Comparison of ENCODE assay signal across 8 cellular contexts in genomic region chr16:89561195-89562026, GRCh38. TPM values are rescaled to one million over a fixed set of nuclear protein-coding genes. Genes with fewer than 3 reads are reported as not detected.
DNase-seq lines count a peak whose midpoint lies in the region; ATAC-seq and TF ChIP-seq lines count a peak whose summit lies in the region.

No MANE protein-coding gene starts in this region.

- no peak for ATAC-seq in right lobe of liver
- ATAC-seq in HG02642 (IDR thresholded peaks at IDR 0.05; ENCODE audit: poor library complexity, unreplicated experiment): no peak

- TF ChIP-seq EP300 in transverse colon (IDR thresholded peaks at IDR 0.05; ENCODE audit: low read depth): no peak

- intact Hi-C loops in ascending aorta (cut with DNase I): loop anchor here (2.0 kb wide), 1 partner anchor 95 kb away; the partner anchor contains the start of genes CHMP1A and SPATA33
- intact Hi-C loops in right lobe of liver (cut with DNase I): no loop called here
- intact Hi-C loops in transverse colon (cut with DNase I; ENCODE audit: low total_unique reads): no loop called here

- peak; percentile 33 for DNase-seq in activated naive CD4-positive, alpha-beta T cell treated with Interleukin-2 at 50 U/mL for 16 hours
- no peak for DNase-seq in activated naive CD4-positive, alpha-beta T cell treated with anti-CD3 and anti-CD28 coated beads, Interleukin-2, amount 50 U/mL, for 16 hours
- DNase-seq in ascending aorta (ENCODE audit: low spot score in 2 of 2) (no peak), right lobe of liver (no peak), transverse colon (no peak), NCI-H1092 (lab: John Stamatoyannopoulos, UW) (no peak), middle frontal gyrus (ENCODE audit: extremely low spot score, low spot score) (no peak)

- H3K4me3 ChIP-seq in ascending aorta (peak overlapping the region; percentile 66 to 74), right lobe of liver (peak overlapping the region; percentile 86 to 93 (median 87)), transverse colon (peak overlapping the region; percentile 47 to 93 (median 66))

- H3K9me3 ChIP-seq in ascending aorta (no peaks in the 10 kb centered on the region), right lobe of liver (no peaks in the 10 kb centered on the region), transverse colon (no peaks in the 10 kb centered on the region)

- TF ChIP-seq POLR2A in right lobe of liver (IDR thresholded peaks at IDR 0.05) (no peak), transverse colon (IDR thresholded peaks at IDR 0.05) (no peak)

- H3K27ac ChIP-seq in ascending aorta (peak overlapping the region; percentile 95 to 96), right lobe of liver (peak overlapping the region; percentile 90 to 97 (median 94)), transverse colon (peak overlapping the region; percentile 95 to 99 (median 98))

- H3K4me1 ChIP-seq in ascending aorta: peaks cover 20 to 23% of the 10 kb centered on the region in 2 donors
- H3K4me1 ChIP-seq in right lobe of liver: peaks cover 0 to 41% (median 18%) of the 10 kb centered on the region in 4 donors
- H3K4me1 ChIP-seq in transverse colon: peaks cover 37 to 71% (median 53%) of the 10 kb centered on the region in 4 donors

- 17% methylated on average over 16 of the region's 55 CpGs for WGBS in right lobe of liver (ENCODE audit: insufficient coverage, low coverage, low lambda C conversion rate, missing lambda C conversion rate)
- WGBS in transverse colon (ENCODE audit: low coverage in 1 of 2), 2 donors: 4 to 27% methylated on average over 3 to 47 of the region's 55 CpGs

- no peak for TF ChIP-seq CTCF in ascending aorta (IDR thresholded peaks at IDR 0.05)
- no peak for TF ChIP-seq CTCF in right lobe of liver (IDR thresholded peaks at IDR 0.05)
- no peak for TF ChIP-seq CTCF in transverse colon (IDR thresholded peaks at IDR 0.05)

- H3K36me3 ChIP-seq in ascending aorta (peaks cover 37 to 38% of the 10 kb centered on the region in 2 donors), right lobe of liver (peaks cover 16 to 34% (median 27%) of the 10 kb centered on the region in 4 donors), transverse colon (peaks cover 0 to 23% (median 12%) of the 10 kb centered on the region in 4 donors)

- H3K27me3 ChIP-seq in ascending aorta (no peaks in the 10 kb centered on the region), right lobe of liver (no peaks in the 10 kb centered on the region), transverse colon (no peaks in the 10 kb centered on the region)

- in situ Hi-C loops in transverse colon (cut with MboI; ENCODE audit: low pct_ligation_motif_present in 1 of 4, low pct_unique_long_range_greater_than_20kb in 1 of 4, low sequenced_read_pairs in 3 of 4): no loop called here

RNA-seq across cellular contexts. Expression of gene RPL13, which starts 0.9 kb away (rescaled TPM):
- total RNA-seq in ascending aorta (8,360 TPM), right lobe of liver (1,000 to 10,000 TPM in 2 of 6 experiments, 100 to 1,000 TPM in 4; 684 to 2,810 (median 731) TPM), transverse colon (1,000 to 10,000 TPM; 3,190 to 3,814 (median 3,321) TPM)

RNA-seq across cellular contexts. Expression of gene CPNE7, which starts 14.1 kb away (rescaled TPM):
- not detected for total RNA-seq in ascending aorta
- total RNA-seq in right lobe of liver: 1 to 10 TPM in 2 of 6 experiments, under 1 TPM in 4; 0.33 to 3.7 (median 0.77) TPM
- 1 to 10 TPM in 1 of 4 donors, under 1 TPM in 2, not detected in 1; 0.41 to 5.0 (median 0.79) TPM for total RNA-seq in transverse colon

RNA-seq across cellular contexts. Expression of gene DPEP1, which starts 52.0 kb away (rescaled TPM):
- total RNA-seq in ascending aorta: not detected
- under 1 TPM in 1 of 6 experiments, not detected in 5; 0.93 TPM for total RNA-seq in right lobe of liver
- total RNA-seq in transverse colon: 1 to 10 TPM in 3 of 4 donors, not detected in 1; 1.3 to 4.0 (median 1.4) TPM

RNA-seq across cellular contexts. Expression of gene SPG7, which starts 53.2 kb away (rescaled TPM):
- total RNA-seq in ascending aorta: 108 TPM
- total RNA-seq in right lobe of liver: 10 to 100 TPM; 44.0 to 70.5 (median 57.0) TPM
- 100 to 1,000 TPM; 168 to 408 (median 285) TPM for total RNA-seq in transverse colon
